Comparison of ENCODE assay signal across 8 cellular contexts in genomic region chr19:4635763-4636135, GRCh38. TPM values are rescaled to one million over a fixed set of nuclear protein-coding genes. Genes with fewer than 3 reads are reported as not detected.
DNase-seq lines count a peak whose midpoint lies in the region; ATAC-seq and TF ChIP-seq lines count a peak whose summit lies in the region.

No MANE protein-coding gene starts in this region.

- no peaks in the 10 kb centered on the region for H3K36me3 ChIP-seq in SJCRH30
- H3K36me3 ChIP-seq in gastrocnemius medialis = no peaks in the 10 kb centered on the region

- ATAC-seq in gastrocnemius medialis = no peak
- no peak for ATAC-seq in HG02588 (IDR thresholded peaks at IDR 0.05; ENCODE audit: unreplicated experiment)
- no peak for ATAC-seq in GM19328 (IDR thresholded peaks at IDR 0.05; ENCODE audit: unreplicated experiment)
- no peak for ATAC-seq in GM21367 (IDR thresholded peaks at IDR 0.05; ENCODE audit: unreplicated experiment)

- H3K27ac ChIP-seq in SJCRH30 (peak overlapping the region; percentile 56), gastrocnemius medialis (peak overlapping the region in 1 of 4 donors; percentile 42)

- TF ChIP-seq CTCF in GM13976 (IDR thresholded peaks at IDR 0.05; ENCODE audit: borderline replicate concordance, control extremely low read depth, extremely low read depth, insufficient read depth, missing control alignments) = no peak
- no peak for TF ChIP-seq CTCF in foreskin fibroblast (IDR thresholded peaks at IDR 0.05; ENCODE audit: low read depth, low read length)
- TF ChIP-seq CTCF in gastrocnemius medialis (IDR thresholded peaks at IDR 0.05 in 4 of 5, conservative IDR thresholded peaks at IDR 0.05 in 1 of 5) = no peak

- H3K27me3 ChIP-seq in SJCRH30 (no peaks in the 10 kb centered on the region), gastrocnemius medialis (no peaks in the 10 kb centered on the region)

- H3K4me3 ChIP-seq in SJCRH30 (peak overlapping the region; percentile 58), foreskin fibroblast (ENCODE audit: low read depth in 1 of 2, low read length in 2 of 2) (peak overlapping the region; percentile 43 to 58), gastrocnemius medialis (peak overlapping the region; percentile 52 to 80 (median 58))

- H3K9me3 ChIP-seq in SJCRH30 (replicated peaks) (no peaks in the 10 kb centered on the region), gastrocnemius medialis (no peaks in the 10 kb centered on the region)

- no peak for TF ChIP-seq POLR2A in gastrocnemius medialis (IDR thresholded peaks at IDR 0.05)

- intact Hi-C loops in gastrocnemius medialis (cut with DNase I; ENCODE audit: low total_unique reads) = no loop called here

- H3K4me1 ChIP-seq in SJCRH30 (peaks cover 24% of the 10 kb centered on the region), gastrocnemius medialis (peaks cover 26 to 27% of the 10 kb centered on the region in 2 donors)

- DNase-seq in GM13976 (ENCODE audit: low spot score) (peak; percentile 47), SJCRH30 (peak; percentile 66 to 71), foreskin fibroblast (no peak), gastrocnemius medialis (no peak), NCI-H1930 (lab: John Stamatoyannopoulos, UW) (no peak)

- in situ Hi-C loops in GM13976 (cut with MboI; ENCODE audit: low sequenced_read_pairs, unreplicated experiment) = loop anchor here (10.0 kb wide), 1 partner anchor 61 kb away; no protein-coding TSS in a partner anchor
- in situ Hi-C loops in gastrocnemius medialis (cut with MboI; ENCODE audit: low sequenced_read_pairs in 4 of 4) = loop anchor here in 1 of 4 donors (10.0 to 25.0 kb wide), 2 partner anchors 61 to 373 kb away; no protein-coding TSS in a partner anchor

RNA-seq across cellular contexts. Expression of gene TNFAIP8L1, which starts 3.6 kb away (rescaled TPM):
- 8.5 and 8.8 TPM in 2 replicates for total RNA-seq in SJCRH30 (2014; rRNA removed; shearing (Covaris generic))
- 1 to 10 TPM; 1.3 to 2.9 (median 1.7) TPM for total RNA-seq in gastrocnemius medialis

RNA-seq across cellular contexts. Expression of gene MYDGF, which starts 34.4 kb away (rescaled TPM):
- total RNA-seq in SJCRH30 (2014; rRNA removed; shearing (Covaris generic)) = 71.9 and 86.8 TPM in 2 replicates
- 10 to 100 TPM in 2 of 4 donors, 1 to 10 TPM in 2; 8.0 to 12.9 (median 10.1) TPM for total RNA-seq in gastrocnemius medialis

Comparison
In these comparisons a context has a peak if more than half of its experiments do, and no peak if none do; other contexts are left out.
1. DNase-seq: peak in GM13976 (single experiment) and SJCRH30 (2 of 2); none in foreskin fibroblast (0 of 2), gastrocnemius medialis (0 of 2) and NCI-H1930 (0 of 2).
2. Peak in every context shown above with its lines, with median percentiles within 50 percentile points of each other: H3K4me3 ChIP-seq.